Comparison of ENCODE assay signal across 21 cellular contexts in the genomic region with DNA sequence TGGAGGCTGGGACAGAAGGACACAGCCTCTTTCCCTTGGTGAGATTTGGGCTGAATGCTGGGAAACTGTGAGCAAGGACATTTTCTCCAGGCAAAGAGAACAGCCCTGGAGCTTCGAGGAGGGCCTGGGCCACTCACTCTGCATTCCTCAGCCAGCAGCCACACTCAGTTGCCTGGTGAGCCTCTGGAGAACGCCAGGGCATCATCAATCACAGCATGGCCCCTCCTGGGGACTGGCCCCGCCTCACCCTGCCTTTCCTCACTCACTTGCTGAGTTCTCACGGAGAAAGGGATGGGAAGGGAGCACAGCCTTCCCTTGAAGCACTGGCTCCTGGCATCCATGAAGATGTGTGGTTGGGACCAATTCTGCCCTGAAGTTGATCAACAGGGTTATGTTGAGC. TPM values are rescaled to one million over a fixed set of nuclear protein-coding genes. Genes with fewer than 3 reads are reported as not detected.
DNase-seq lines count a peak whose midpoint lies in the region; ATAC-seq, FAIRE-seq and TF ChIP-seq lines count a peak whose summit lies in the region.
"Had no signal": no experiment of that assay in that cellular context is flagged by ENCODE, and none has a peak within 500 bp of the region (broad histone marks: within the 10 kb centered on the region; RNA-seq: fewer than 3 reads in every experiment).

No MANE protein-coding gene starts in this region.

- H3K36me3 ChIP-seq in trophoblast cell (ENCODE audit: control insufficient read depth in 1 of 2, insufficient read depth in 2 of 2, low read length in 2 of 2), result no peaks in the 10 kb centered on the region
- H3K36me3 ChIP-seq: SJCRH30 had no signal

- TF ChIP-seq POLR2A in GM12892 (IDR thresholded peaks at IDR 0.05; ENCODE audit: low read depth, low read length), result no peak

- H3K79me2 ChIP-seq in trophoblast cell (ENCODE audit: control insufficient read depth, insufficient read depth, low read length, poor library complexity), result peaks cover 3% of the 10 kb centered on the region

- H3K9me3 ChIP-seq in trophoblast cell (ENCODE audit: insufficient read depth, low read depth, low read length), result peaks cover 2% of the 10 kb centered on the region
- H3K9me3 ChIP-seq: SJCRH30 had no signal

- no peak overlapping the region for H3K9ac ChIP-seq in trophoblast cell (ENCODE audit: low read length)

- H4K91ac ChIP-seq in trophoblast cell (ENCODE audit: low read depth, low read length), result peak overlapping the region; percentile 60

- H3K79me1 ChIP-seq in trophoblast cell (ENCODE audit: low read length), result peaks cover 38% of the 10 kb centered on the region

- DNase-seq in Daoy (ENCODE audit: low read depth), result peak; percentile 25
- DNase-seq in WTC11 (ENCODE audit: low spot score), result no peak
- peak; percentile 24 for DNase-seq in left kidney (ENCODE audit: low read depth, low spot score)
- no peak for DNase-seq in trophoblast cell
- no peak for DNase-seq in GM12892 (ENCODE audit: insufficient read length)
- no peak for DNase-seq in cortex of kidney (lab: John Stamatoyannopoulos, UW)
- no peak for DNase-seq in midbrain (lab: John Stamatoyannopoulos, UW)
- DNase-seq: DMS 273 treated with DMSO at 0.1 percent for 48 hours, KBM-7, MV-4-11, NCI-H1436, NCI-H2029, NCI-H2171, NCI-H446, OCI-M1, SJCRH30 had no signal

- no peak for FAIRE-seq in GM12892 (lab: Jason Lieb, UNC)
- FAIRE-seq: A204.1 had no signal

- TF ChIP-seq CTCF in WTC11 (IDR thresholded peaks at IDR 0.05), result no peak

- H3K27ac Mint-ChIP-seq in WTC11, result no peak overlapping the region

- H2BK5ac ChIP-seq in trophoblast cell (ENCODE audit: low read depth, low read length, poor library complexity), result peak overlapping the region; percentile 44

- CTCF ChIA-PET in WTC11 (lab: Charles Lee), result interaction anchor here (0.6 kb wide), 1 partner anchor 322 kb away, joined by 3 read pairs; the partner anchor contains the start of gene GDF7

- no peak overlapping the region for H3K4me3 ChIP-seq in trophoblast cell (ENCODE audit: low read depth, low read length)
- H3K4me3 ChIP-seq: SJCRH30 had no signal

- ATAC-seq in WTC11 (peak; percentile 24; the same call in 1 of the 2 replicates), HG03280 (IDR thresholded peaks at IDR 0.05; ENCODE audit: unreplicated experiment) (no peak)
- ATAC-seq: HCT116 had no signal

- no peak overlapping the region for H3K4me3 Mint-ChIP-seq in WTC11

- WGBS in trophoblast cell (ENCODE audit: extremely low coverage, insufficient coverage, insufficient read length), result no CpG with 5 or more reads among the region's 4 CpGs

- H3K27ac ChIP-seq in trophoblast cell (ENCODE audit: low read depth, low read length), result no peak overlapping the region
- H3K27ac ChIP-seq: C4-2B, RWPE1, SJCRH30 had no signal

- H4K12ac ChIP-seq in trophoblast cell (ENCODE audit: low read depth, low read length), result no peak overlapping the region

- H3K27me3 ChIP-seq in trophoblast cell (ENCODE audit: insufficient read depth, low read length), result no peaks in the 10 kb centered on the region

- H3K18ac ChIP-seq in trophoblast cell (ENCODE audit: low read length), result no peak overlapping the region

- peak overlapping the region; percentile 25 for H3K14ac ChIP-seq in trophoblast cell (ENCODE audit: low read length)

- H3K4me1 ChIP-seq in trophoblast cell (ENCODE audit: control insufficient read depth in 1 of 2, insufficient read depth in 2 of 2, low read length in 2 of 2), result peaks cover 42 to 47% of the 10 kb centered on the region in 2 experiments
- H3K4me1 ChIP-seq: SJCRH30 had no signal

- POLR2A ChIA-PET in WTC11 (lab: Charles Lee), result no interaction called here

- H3K36me3 Mint-ChIP-seq in WTC11, result no peaks in the 10 kb centered on the region

- H2BK12ac ChIP-seq in trophoblast cell (ENCODE audit: low read length), result peak overlapping the region; percentile 72

- no peak overlapping the region for H3K4ac ChIP-seq in trophoblast cell (ENCODE audit: low read depth, low read length)

- no peaks in the 10 kb centered on the region for H3K9me3 Mint-ChIP-seq in WTC11

- H2AFZ ChIP-seq in trophoblast cell (ENCODE audit: insufficient read depth, low read length, poor library complexity), result no peak overlapping the region

- peak overlapping the region; percentile 65 for H2BK120ac ChIP-seq in trophoblast cell (ENCODE audit: insufficient read depth, low read length, poor library complexity)

- no peaks in the 10 kb centered on the region for H3K27me3 Mint-ChIP-seq in WTC11 (ENCODE audit: low read depth)

- H3K4me2 ChIP-seq in trophoblast cell (ENCODE audit: low read length), result no peak overlapping the region

- peaks cover 16% of the 10 kb centered on the region for H3K4me1 Mint-ChIP-seq in WTC11

- H4K8ac ChIP-seq in trophoblast cell (ENCODE audit: low read depth, low read length), result no peak overlapping the region

- H3K23ac ChIP-seq in trophoblast cell (ENCODE audit: low read length), result no peak overlapping the region

- H2AK5ac ChIP-seq in trophoblast cell (ENCODE audit: low read length), result peak overlapping the region; percentile 15

TF ChIP-seq in WTC11, 78 proteins besides CTCF, POLR2A, EP300 and RAD21:
- no peak for TF ChIP-seq SOX15 (CRISPR knock-in tag; IDR thresholded peaks at IDR 0.05)

RNA-seq across cellular contexts. Expression of gene APOB, which starts 55.0 kb away (rescaled TPM):
- not detected in 2 replicates for total RNA-seq in Daoy (2014; rRNA removed; shearing (Covaris generic))
- 1.4 to 1.6 TPM (median 1.5 TPM) in 3 replicates for total RNA-seq in WTC11 (2021)
- 0.01 and 0.03 TPM in 2 replicates for polyA plus RNA-seq in trophoblast cell (2013)
- not detected for polyA plus RNA-seq in GM12892 (2012; ENCODE audit: missing spikeins)

Comparison
In these comparisons a context has a peak if more than half of its experiments do, and no peak if none do; other contexts are left out.
1. DNase-seq: peak in Daoy (single experiment) and left kidney (single experiment); none in WTC11 (single experiment), trophoblast cell (0 of 2), GM12892 (single experiment), cortex of kidney (single experiment) and midbrain (single experiment).